ENCODE assay signal across 8 cellular contexts in the genomic region with DNA sequence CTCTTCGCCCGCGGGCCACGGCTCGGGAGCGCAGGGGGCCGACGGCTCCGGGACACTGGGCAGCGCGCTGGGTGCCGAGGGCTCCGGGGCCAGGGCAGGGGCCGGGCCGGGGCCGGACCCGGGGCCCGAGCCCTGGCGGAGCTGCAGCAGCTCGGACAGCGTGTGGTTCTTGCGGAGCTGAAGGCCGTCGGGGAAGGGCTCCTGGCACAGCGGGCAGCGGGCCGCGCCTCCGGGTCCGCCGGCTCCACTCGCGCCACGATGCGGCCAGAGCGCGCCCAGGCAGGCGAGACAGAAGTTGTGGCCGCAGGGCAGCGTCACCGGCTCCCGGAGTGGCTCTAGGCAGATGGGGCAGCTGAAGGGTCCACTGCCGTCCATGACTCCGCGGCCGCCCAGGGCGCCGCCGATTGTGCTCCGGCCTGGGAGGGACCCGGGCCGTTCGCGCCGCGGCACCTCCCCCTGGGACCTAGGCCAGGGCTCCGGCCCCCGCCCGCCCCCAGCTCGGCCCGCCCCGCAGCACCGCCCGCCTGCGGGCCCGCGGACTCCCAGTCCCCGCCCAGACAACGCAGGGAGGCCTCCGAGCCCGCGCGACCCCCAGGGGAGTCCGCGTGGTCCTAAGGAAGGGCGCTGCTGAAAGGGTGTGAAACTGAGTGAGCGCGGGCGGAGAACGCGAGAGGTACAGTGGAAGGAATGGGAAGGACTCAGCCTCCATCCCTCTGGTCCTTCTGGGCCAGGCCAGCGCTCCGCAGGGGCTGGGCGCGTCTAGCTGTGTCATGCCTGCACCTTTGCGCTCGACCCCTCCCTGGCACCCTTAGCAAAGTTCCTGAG. TPM values are rescaled to one million over a fixed set of nuclear protein-coding genes. Genes with fewer than 3 reads are reported as not detected.
DNase-seq lines count a peak whose midpoint lies in the region; ATAC-seq and TF ChIP-seq lines count a peak whose summit lies in the region.

A gene with protein sequence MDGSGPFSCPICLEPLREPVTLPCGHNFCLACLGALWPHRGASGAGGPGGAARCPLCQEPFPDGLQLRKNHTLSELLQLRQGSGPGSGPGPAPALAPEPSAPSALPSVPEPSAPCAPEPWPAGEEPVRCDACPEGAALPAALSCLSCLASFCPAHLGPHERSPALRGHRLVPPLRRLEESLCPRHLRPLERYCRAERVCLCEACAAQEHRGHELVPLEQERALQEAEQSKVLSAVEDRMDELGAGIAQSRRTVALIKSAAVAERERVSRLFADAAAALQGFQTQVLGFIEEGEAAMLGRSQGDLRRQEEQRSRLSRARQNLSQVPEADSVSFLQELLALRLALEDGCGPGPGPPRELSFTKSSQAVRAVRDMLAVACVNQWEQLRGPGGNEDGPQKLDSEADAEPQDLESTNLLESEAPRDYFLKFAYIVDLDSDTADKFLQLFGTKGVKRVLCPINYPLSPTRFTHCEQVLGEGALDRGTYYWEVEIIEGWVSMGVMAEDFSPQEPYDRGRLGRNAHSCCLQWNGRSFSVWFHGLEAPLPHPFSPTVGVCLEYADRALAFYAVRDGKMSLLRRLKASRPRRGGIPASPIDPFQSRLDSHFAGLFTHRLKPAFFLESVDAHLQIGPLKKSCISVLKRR (minus strand): TSS at position 408 of the 825 bp plus-strand sequence. CDS start 33 bp downstream, at position 375.

- H3K27ac Mint-ChIP-seq in MCF 10A (ENCODE audit: low read depth, unreplicated experiment) = peak within 1 kb of the TSS; percentile 89

- POLR2A ChIA-PET in MCF 10A (lab: Yijun Ruan, JAX) = interaction anchor here (0.6 to 6.7 kb wide), 23 partner anchors 11 to 387 kb away, joined by 3 to 164 read pairs (median 5); partner anchors contain the start of genes ACOX1, GALK1, MRPL38 and RECQL5

- peak; percentile 16 for ATAC-seq in GM18498 (IDR thresholded peaks at IDR 0.05; ENCODE audit: unreplicated experiment)
- no peak for ATAC-seq in GM21717 (IDR thresholded peaks at IDR 0.05; ENCODE audit: unreplicated experiment)
- no peak for ATAC-seq in activated CD4-positive, CD25-positive, alpha-beta regulatory T cell treated with anti-CD3 and anti-CD28 coated beads, Interleukin-2, amount 50 U/mL, for 24 hours

- peak within 1 kb of the TSS; percentile 86 for H3K4me3 Mint-ChIP-seq in MCF 10A (ENCODE audit: unreplicated experiment)

- WGBS in sigmoid colon, 2 donors = 1% methylated on average over 87 of the region's 87 CpGs

- no peaks in the 10 kb centered on the region for H3K9me3 Mint-ChIP-seq in MCF 10A (ENCODE audit: unreplicated experiment)

- peaks cover 13% of the 10 kb centered on the region for H3K4me1 Mint-ChIP-seq in MCF 10A (ENCODE audit: insufficient read depth, unreplicated experiment)

- H3K79me2 ChIP-seq in ACC112 (ENCODE audit: control insufficient read depth, insufficient read depth, low read length, unreplicated experiment) = no peaks in the 10 kb centered on the region

- H3K36me3 ChIP-seq in ACC112 (ENCODE audit: insufficient read depth, low read length) = no peaks in the 10 kb centered on the region
- no peaks in the 10 kb centered on the region for H3K36me3 ChIP-seq in iPS-20b (ENCODE audit: insufficient read depth, low read depth, low read length)
- peaks cover 0 to 19% (median 12%) of the 10 kb centered on the region in 4 donors for H3K36me3 ChIP-seq in sigmoid colon

- no peaks in the 10 kb centered on the region for H3K27me3 Mint-ChIP-seq in MCF 10A (ENCODE audit: insufficient read depth, unreplicated experiment)

- H3K9me3 ChIP-seq in iPS-20b (ENCODE audit: insufficient read depth, low read depth, low read length) = no peaks in the 10 kb centered on the region
- H3K9me3 ChIP-seq in sigmoid colon = no peaks in the 10 kb centered on the region

- peak; percentile 52 for DNase-seq in NCI-H510A treated with DMSO at 0.1 percent for 48 hours (lab: John Stamatoyannopoulos, UW)
- peak; percentile 64 for DNase-seq in MCF 10A (ENCODE audit: unreplicated experiment)
- DNase-seq in sigmoid colon = peak; percentile 91

- BruUV-seq in MCF 10A (replicated peaks; lab: Mats Ljungman, UMichigan) = no TSS peak

- TF ChIP-seq CTCF in MCF 10A (IDR thresholded peaks at IDR 0.05; ENCODE audit: unreplicated experiment) = no peak
- TF ChIP-seq CTCF in sigmoid colon (IDR thresholded peaks at IDR 0.05) = peak; percentile 20 to 47 (median 39)

- no peak within 1 kb of the TSS for H3K9ac ChIP-seq in iPS-20b (ENCODE audit: low read depth, low read length)

- peak within 1 kb of the TSS; percentile 46 for H2AFZ ChIP-seq in ACC112 (ENCODE audit: low read length, unreplicated experiment)

- H3K4me3 ChIP-seq in ACC112 (ENCODE audit: low read depth, low read length) (peak within 1 kb of the TSS; percentile 85), iPS-20b (ENCODE audit: low read length) (peak within 1 kb of the TSS; percentile 67), sigmoid colon (peak within 1 kb of the TSS; percentile 62 to 92 (median 80))

- peaks cover 24% of the 10 kb centered on the region for H3K4me1 ChIP-seq in ACC112 (ENCODE audit: control insufficient read depth, insufficient read depth, low read length, unreplicated experiment)
- no peaks in the 10 kb centered on the region for H3K4me1 ChIP-seq in iPS-20b (ENCODE audit: insufficient read depth, low read length)
- peaks cover 0 to 44% (median 40%) of the 10 kb centered on the region in 4 donors for H3K4me1 ChIP-seq in sigmoid colon

- H3K27me3 ChIP-seq in ACC112 (ENCODE audit: insufficient read depth, low read length) (no peaks in the 10 kb centered on the region), iPS-20b (ENCODE audit: insufficient read depth, low read length) (peaks cover 55% of the 10 kb centered on the region), sigmoid colon (no peaks in the 10 kb centered on the region)

- no peak for TF ChIP-seq EP300 in sigmoid colon (IDR thresholded peaks at IDR 0.05)

- peak; percentile 78 to 87 for TF ChIP-seq POLR2A in sigmoid colon (IDR thresholded peaks at IDR 0.05)

- CTCF ChIA-PET in MCF 10A (lab: Yijun Ruan, JAX) = interaction anchor here (0.6 to 4.6 kb wide), 12 partner anchors 8 to 470 kb away, joined by 3 to 36 read pairs (median 3); partner anchors contain the start of genes MRPL38 and WBP2

- peaks cover 25% of the 10 kb centered on the region for H3K36me3 Mint-ChIP-seq in MCF 10A (ENCODE audit: insufficient read depth, unreplicated experiment)

- intact Hi-C loops in MCF 10A (cut with micrococcal nuclease) = no loop called here
- intact Hi-C loops in sigmoid colon (cut with DNase I) = loop anchor here (5.0 kb wide), 1 partner anchor 96 kb away; the partner anchor contains the start of gene UNK

- H3K27ac ChIP-seq in ACC112 (ENCODE audit: low read depth, low read length) (peak within 1 kb of the TSS; percentile 91), iPS-20b (ENCODE audit: low read length) (no peak within 1 kb of the TSS), sigmoid colon (peak within 1 kb of the TSS; percentile 95 to 98 (median 97))

RNA-seq across cellular contexts. Expression of the gene that starts here (rescaled TPM):
- 23.6 and 25.7 TPM in 2 replicates for total RNA-seq in MCF 10A (2022)
- total RNA-seq in sigmoid colon = 10 to 100 TPM; 27.8 to 40.9 (median 37.2) TPM
- 10 to 100 TPM; 28.7 to 41.0 (median 39.0) TPM for polyA plus RNA-seq in sigmoid colon
